Comparison of ENCODE assay signal across 11 cellular contexts in genomic region chr6:166615059-166615770, GRCh38. TPM values are rescaled to one million over a fixed set of nuclear protein-coding genes. Genes with fewer than 3 reads are reported as not detected.
DNase-seq lines count a peak whose midpoint lies in the region; ATAC-seq, FAIRE-seq and TF ChIP-seq lines count a peak whose summit lies in the region.
"Had no signal": no experiment of that assay in that cellular context is flagged by ENCODE, and none has a peak within 500 bp of the region (broad histone marks: within the 10 kb centered on the region; RNA-seq: fewer than 3 reads in every experiment).

No MANE protein-coding gene starts in this region.

- ATAC-seq in GM19463 (IDR thresholded peaks at IDR 0.05; ENCODE audit: unreplicated experiment), result no peak
- ATAC-seq in HG03095 (IDR thresholded peaks at IDR 0.05; ENCODE audit: unreplicated experiment), result no peak
- ATAC-seq in activated T-cell treated with anti-CD3 and anti-CD28 coated beads, Interleukin-2, amount 50 U/mL, for 72 hours (replicated peaks in 1 of 2), result no peak
- ATAC-seq: activated CD8-positive, alpha-beta memory T cell treated with anti-CD3 and anti-CD28 coated beads, Interleukin-2, amount 10 ng/mL, durations not matched to agents 7 days and 5 days had no signal

- H3K27ac ChIP-seq in A673 (ENCODE audit: low read depth, low read length, poor library complexity, severe bottlenecking), result no peak overlapping the region
- peak overlapping the region; percentile 37 for H3K27ac ChIP-seq in astrocyte (ENCODE audit: low read depth, low read length)
- H3K27ac ChIP-seq: thoracic aorta had no signal

- no peaks in the 10 kb centered on the region for H4K20me1 ChIP-seq in astrocyte (ENCODE audit: insufficient read depth, low read length)

- POLR2A ChIA-PET in A673 (lab: Charles Lee; ENCODE audit: low non-redundant PET), result no interaction called here

- peak overlapping the region; percentile 32 for H3K4me2 ChIP-seq in astrocyte (ENCODE audit: low read length)

- no peak overlapping the region for H3K4me3 Mint-ChIP-seq in astrocyte (ENCODE audit: unreplicated experiment)
- peak overlapping the region; percentile 57 for H3K4me3 Mint-ChIP-seq in osteocyte (ENCODE audit: unreplicated experiment)
- H3K4me3 Mint-ChIP-seq in activated T-cell treated with anti-CD3 and anti-CD28 coated beads, Interleukin-2, amount 50 U/mL, for 72 hours, result no peak overlapping the region
- H3K4me3 Mint-ChIP-seq: activated CD8-positive, alpha-beta memory T cell treated with anti-CD3 and anti-CD28 coated beads, Interleukin-2, amount 10 ng/mL, durations not matched to agents 7 days and 5 days had no signal

- H3K9me3 ChIP-seq in A673 (ENCODE audit: low read depth, low read length, poor library complexity, severe bottlenecking) (no peaks in the 10 kb centered on the region), astrocyte (ENCODE audit: insufficient read depth, low read depth, low read length) (no peaks in the 10 kb centered on the region)
- H3K9me3 ChIP-seq: thoracic aorta had no signal

- H3K4me3 ChIP-seq in A673 (ENCODE audit: low read depth, low read length, poor library complexity, severe bottlenecking), result no peak overlapping the region
- H3K4me3 ChIP-seq in astrocyte (ENCODE audit: insufficient read depth, low read depth, low read length), result no peak overlapping the region
- H3K4me3 ChIP-seq: thoracic aorta had no signal

- H3K27me3 Mint-ChIP-seq in astrocyte (ENCODE audit: low read depth, unreplicated experiment) (no peaks in the 10 kb centered on the region), osteocyte (ENCODE audit: unreplicated experiment) (no peaks in the 10 kb centered on the region)
- no peaks in the 10 kb centered on the region for H3K27me3 Mint-ChIP-seq in activated T-cell treated with anti-CD3 and anti-CD28 coated beads, Interleukin-2, amount 50 U/mL, for 72 hours (ENCODE audit: low read depth)
- H3K27me3 Mint-ChIP-seq: activated CD8-positive, alpha-beta memory T cell treated with anti-CD3 and anti-CD28 coated beads, Interleukin-2, amount 10 ng/mL, durations not matched to agents 7 days and 5 days had no signal

- H3K4me1 ChIP-seq in A673 (ENCODE audit: insufficient read depth, low read length, poor library complexity, severe bottlenecking) (peaks cover 6% of the 10 kb centered on the region), astrocyte (ENCODE audit: insufficient read depth, low read length) (peaks cover 38% of the 10 kb centered on the region)

- H3K9ac ChIP-seq in astrocyte (ENCODE audit: low read length), result peak overlapping the region; percentile 27

- H3K36me3 Mint-ChIP-seq in astrocyte (ENCODE audit: low read depth, unreplicated experiment), result peaks cover 23% of the 10 kb centered on the region
- peaks cover 15% of the 10 kb centered on the region for H3K36me3 Mint-ChIP-seq in osteocyte (ENCODE audit: unreplicated experiment)
- H3K36me3 Mint-ChIP-seq in activated T-cell treated with anti-CD3 and anti-CD28 coated beads, Interleukin-2, amount 50 U/mL, for 72 hours (ENCODE audit: insufficient read depth in 2 of 2), result no peaks in the 10 kb centered on the region
- H3K36me3 Mint-ChIP-seq: activated CD8-positive, alpha-beta memory T cell treated with anti-CD3 and anti-CD28 coated beads, Interleukin-2, amount 10 ng/mL, durations not matched to agents 7 days and 5 days had no signal

- CTCF ChIA-PET in A673 (lab: Charles Lee), result no interaction called here

- peaks cover 3% of the 10 kb centered on the region for H3K9me3 Mint-ChIP-seq in astrocyte (ENCODE audit: unreplicated experiment)
- H3K9me3 Mint-ChIP-seq in osteocyte (ENCODE audit: unreplicated experiment), result no peaks in the 10 kb centered on the region
- H3K9me3 Mint-ChIP-seq in activated T-cell treated with anti-CD3 and anti-CD28 coated beads, Interleukin-2, amount 50 U/mL, for 72 hours, result no peaks in the 10 kb centered on the region

- intact Hi-C loops in A673 (cut with micrococcal nuclease; ENCODE audit: unreplicated experiment), result no loop called here

- H3K36me3 ChIP-seq in A673 (ENCODE audit: insufficient read depth, low read length, poor library complexity, severe bottlenecking) (no peaks in the 10 kb centered on the region), astrocyte (ENCODE audit: insufficient read depth, low read length) (no peaks in the 10 kb centered on the region)
- H3K36me3 ChIP-seq: thoracic aorta had no signal

- peaks cover 48% of the 10 kb centered on the region for H3K4me1 Mint-ChIP-seq in astrocyte (ENCODE audit: low read depth, unreplicated experiment)
- peaks cover 69% of the 10 kb centered on the region for H3K4me1 Mint-ChIP-seq in osteocyte (ENCODE audit: unreplicated experiment)
- peaks cover 8% of the 10 kb centered on the region for H3K4me1 Mint-ChIP-seq in activated T-cell treated with anti-CD3 and anti-CD28 coated beads, Interleukin-2, amount 50 U/mL, for 72 hours (ENCODE audit: low read depth)
- H3K4me1 Mint-ChIP-seq: activated CD8-positive, alpha-beta memory T cell treated with anti-CD3 and anti-CD28 coated beads, Interleukin-2, amount 10 ng/mL, durations not matched to agents 7 days and 5 days had no signal

- peaks cover 76% of the 10 kb centered on the region for H3K79me2 ChIP-seq in astrocyte (ENCODE audit: insufficient read depth, low read length)

- TF ChIP-seq CTCF in A673 (conservative IDR thresholded peaks at IDR 0.05; ENCODE audit: low read depth, low read length), result no peak
- TF ChIP-seq CTCF in astrocyte (IDR thresholded peaks at IDR 0.05; ENCODE audit: insufficient read depth, low read depth, low read length), result no peak
- TF ChIP-seq CTCF in osteocyte (IDR thresholded peaks at IDR 0.05), result no peak

- H3K27ac Mint-ChIP-seq in astrocyte (ENCODE audit: unreplicated experiment), result peak overlapping the region; percentile 95
- H3K27ac Mint-ChIP-seq in osteocyte (ENCODE audit: unreplicated experiment), result peak overlapping the region; percentile 73
- no peak overlapping the region for H3K27ac Mint-ChIP-seq in activated T-cell treated with anti-CD3 and anti-CD28 coated beads, Interleukin-2, amount 50 U/mL, for 72 hours
- H3K27ac Mint-ChIP-seq: activated CD8-positive, alpha-beta memory T cell treated with anti-CD3 and anti-CD28 coated beads, Interleukin-2, amount 10 ng/mL, durations not matched to agents 7 days and 5 days had no signal

- H3K27me3 ChIP-seq in A673 (replicated peaks; ENCODE audit: insufficient read depth, low read depth, low read length, poor library complexity) (no peaks in the 10 kb centered on the region), astrocyte (ENCODE audit: insufficient read depth, low read length) (no peaks in the 10 kb centered on the region)

- peak; percentile 25 for DNase-seq in A673 (ENCODE audit: low spot score)
- peak; percentile 66 for DNase-seq in astrocyte (ENCODE audit: low read depth)
- DNase-seq in glomerular visceral epithelial cell (ENCODE audit: extremely low spot score), result peak; percentile 25
- DNase-seq in osteocyte (ENCODE audit: extremely low spot score, unreplicated experiment), result peak; percentile 65
- no peak for DNase-seq in activated T-cell treated with anti-CD3 and anti-CD28 coated beads, Interleukin-2, amount 50 U/mL, for 72 hours
- no peak for DNase-seq in NCI-H2171 (lab: John Stamatoyannopoulos, UW)
- DNase-seq: activated CD8-positive, alpha-beta memory T cell treated with anti-CD3 and anti-CD28 coated beads, Interleukin-2, amount 10 ng/mL, durations not matched to agents 7 days and 5 days; DMS79 had no signal

- H2AFZ ChIP-seq in astrocyte (ENCODE audit: low read depth, low read length), result no peak overlapping the region

- BruUV-seq in A673 (replicated peaks; lab: Mats Ljungman, UMichigan), result no TSS peak

- no peak for FAIRE-seq in astrocyte (lab: Jason Lieb, UNC)

RNA-seq across cellular contexts. Expression of gene RPS6KA2, which starts 11.8 kb away (rescaled TPM):
- total RNA-seq in A673 (2021) (30.1 and 37.8 TPM in 2 replicates), astrocyte (33.5 and 38.8 TPM in 2 replicates), osteocyte (89.9 and 102 TPM in 2 replicates)
- 10 to 100 TPM; 28.1 to 28.5 TPM for total RNA-seq in activated T-cell treated with anti-CD3 and anti-CD28 coated beads, Interleukin-2, amount 50 U/mL, for 72 hours

RNA-seq across cellular contexts. Expression of gene RAMACL, which starts 28.7 kb away (rescaled TPM):
- total RNA-seq in A673 (2021) (0.77 and 2.2 TPM in 2 replicates), astrocyte (1.2 and 1.3 TPM in 2 replicates), osteocyte (2.5 and 3.6 TPM in 2 replicates)
- total RNA-seq in activated T-cell treated with anti-CD3 and anti-CD28 coated beads, Interleukin-2, amount 50 U/mL, for 72 hours, result 1 to 10 TPM in 1 of 2 donors, under 1 TPM in 1; 0.95 to 1.4 TPM

Comparison
In these comparisons a context has a peak if more than half of its experiments do, and no peak if none do; other contexts are left out.
1. DNase-seq: peak in A673 (single experiment), astrocyte (single experiment), glomerular visceral epithelial cell (single experiment) and osteocyte (single experiment); none in activated T-cell treated with anti-CD3 and anti-CD28 coated beads, Interleukin-2, amount 50 U/mL, for 72 hours (0 of 2) and NCI-H2171 (single experiment).